Comparison of ENCODE assay signal across 15 cellular contexts in genomic region chr5:149544199-149544472, GRCh38. TPM values are rescaled to one million over a fixed set of nuclear protein-coding genes. Genes with fewer than 3 reads are reported as not detected.
DNase-seq lines count a peak whose midpoint lies in the region; ATAC-seq and TF ChIP-seq lines count a peak whose summit lies in the region.
"Had no signal": no experiment of that assay in that cellular context is flagged by ENCODE, and none has a peak within 500 bp of the region (broad histone marks: within the 10 kb centered on the region; RNA-seq: fewer than 3 reads in every experiment).

No MANE protein-coding gene starts in this region.

- H3K4me1 ChIP-seq in muscle layer of colon (ENCODE audit: insufficient read depth, low read length) (peaks cover 58% of the 10 kb centered on the region), tibial nerve (peaks cover 0 to 93% (median 65%) of the 10 kb centered on the region in 4 donors)

- DNase-seq in activated naive CD4-positive, alpha-beta T cell (lab: John Stamatoyannopoulos, UW), result no peak
- DNase-seq in caudate nucleus (lab: John Stamatoyannopoulos, UW) (no peak), tibial nerve (ENCODE audit: low spot score in 2 of 2) (no peak), globus pallidus (ENCODE audit: low spot score) (no peak)
- no peak for DNase-seq in activated CD4-positive, alpha-beta T cell treated with anti-CD3 and anti-CD28 coated beads for 4 hours
- DNase-seq: activated T-cell treated with anti-CD3 and anti-CD28 coated beads, Interleukin-2, amount 50 U/mL, for 1 hour; body of pancreas; immature natural killer cell; naive B cell; NCI-H1436; NCI-H524 treated with DMSO at 0.1 percent for 48 hours had no signal

- no peaks in the 10 kb centered on the region for H3K27me3 Mint-ChIP-seq in activated naive CD4-positive, alpha-beta T cell treated with anti-CD3 and anti-CD28 coated beads, Interleukin-2, amount 50 U/mL, for 24 hours
- H3K27me3 Mint-ChIP-seq: naive B cell had no signal

- no peak for TF ChIP-seq EP300 in tibial nerve (IDR thresholded peaks at IDR 0.05)

- H3K36me3 Mint-ChIP-seq in activated naive CD4-positive, alpha-beta T cell treated with anti-CD3 and anti-CD28 coated beads, Interleukin-2, amount 50 U/mL, for 24 hours, result peaks cover 20% of the 10 kb centered on the region

- peaks cover 76% of the 10 kb centered on the region for H3K4me1 Mint-ChIP-seq in activated naive CD4-positive, alpha-beta T cell treated with anti-CD3 and anti-CD28 coated beads, Interleukin-2, amount 50 U/mL, for 24 hours

- H3K27ac ChIP-seq in caudate nucleus (ENCODE audit: low read depth, low read length) (peak overlapping the region; percentile 30), muscle layer of colon (ENCODE audit: low read depth, low read length) (peak overlapping the region; percentile 16), tibial nerve (peak overlapping the region in 3 of 4 donors; percentile 29 to 68 (median 58))

- H3K4me3 ChIP-seq in muscle layer of colon (ENCODE audit: low read depth in 1 of 2, low read length in 2 of 2), result no peak overlapping the region
- no peak overlapping the region for H3K4me3 ChIP-seq in tibial nerve
- H3K4me3 ChIP-seq: body of pancreas had no signal

- no peak overlapping the region for H3K9ac ChIP-seq in muscle layer of colon (ENCODE audit: low read length)

- WGBS in tibial nerve, 2 donors, result 45 to 52% methylated on average over 3 of the region's 3 CpGs

- no peak for TF ChIP-seq POLR2A in tibial nerve (IDR thresholded peaks at IDR 0.05)

- H3K36me3 ChIP-seq in muscle layer of colon (ENCODE audit: insufficient read depth, low read length) (peaks cover 16% of the 10 kb centered on the region), tibial nerve (peaks cover 0 to 38% (median 0%) of the 10 kb centered on the region in 3 donors)

- H3K9me3 Mint-ChIP-seq in activated naive CD4-positive, alpha-beta T cell treated with anti-CD3 and anti-CD28 coated beads, Interleukin-2, amount 50 U/mL, for 24 hours, result no peaks in the 10 kb centered on the region
- H3K9me3 Mint-ChIP-seq: immature natural killer cell, naive B cell, WTC11 had no signal

- no peak overlapping the region for H3K4me3 Mint-ChIP-seq in activated naive CD4-positive, alpha-beta T cell treated with anti-CD3 and anti-CD28 coated beads, Interleukin-2, amount 50 U/mL, for 24 hours
- H3K4me3 Mint-ChIP-seq: immature natural killer cell, WTC11 had no signal

- H3K9me3 ChIP-seq in muscle layer of colon (ENCODE audit: low read length), result no peaks in the 10 kb centered on the region
- no peaks in the 10 kb centered on the region for H3K9me3 ChIP-seq in tibial nerve
- H3K9me3 ChIP-seq: body of pancreas had no signal

- H3K27me3 ChIP-seq in muscle layer of colon (ENCODE audit: control insufficient read depth in 1 of 2, insufficient read depth in 2 of 2, low read length in 2 of 2) (no peaks in the 10 kb centered on the region), tibial nerve (no peaks in the 10 kb centered on the region)
- H3K27me3 ChIP-seq: body of pancreas had no signal

- TF ChIP-seq CTCF in tibial nerve (IDR thresholded peaks at IDR 0.05), result no peak

- no peak for ATAC-seq in HG03159 (IDR thresholded peaks at IDR 0.05; ENCODE audit: unreplicated experiment)
- ATAC-seq: body of pancreas, WTC11 had no signal

- peak overlapping the region; percentile 35 for H3K27ac Mint-ChIP-seq in activated naive CD4-positive, alpha-beta T cell treated with anti-CD3 and anti-CD28 coated beads, Interleukin-2, amount 50 U/mL, for 24 hours

RNA-seq across cellular contexts. Expression of gene CSNK1A1, which starts 7.1 kb away (rescaled TPM):
- total RNA-seq in tibial nerve, result 100 to 1,000 TPM; 146 to 200 (median 166) TPM

RNA-seq across cellular contexts. Expression of gene ARHGEF37, which starts 37.2 kb away (rescaled TPM):
- total RNA-seq in tibial nerve, result 10 to 100 TPM; 28.8 to 73.7 (median 62.7) TPM
